19 cellular contexts compared by ENCODE assay signal in the genomic region with DNA sequence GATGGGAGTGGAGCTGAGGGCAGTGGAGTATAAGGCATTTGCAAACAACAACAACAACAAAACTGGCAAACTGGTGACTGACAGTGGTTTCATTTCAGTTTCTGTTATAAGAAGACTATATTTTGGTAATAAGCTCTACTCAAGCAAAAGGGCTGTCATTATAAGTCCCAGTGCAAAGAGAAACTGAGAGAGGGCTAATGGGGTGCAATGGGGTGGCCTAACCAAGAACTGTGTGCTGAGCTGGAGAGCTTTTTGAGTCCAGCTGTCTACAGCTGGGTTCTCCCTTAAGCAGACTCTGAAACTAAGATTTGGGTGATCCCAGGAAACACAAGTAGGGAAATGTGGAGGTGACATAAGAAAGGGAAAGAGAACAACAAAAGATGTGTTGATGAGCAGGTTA.
"Had no signal": no experiment of that assay in that cellular context is flagged by ENCODE, and none has a peak within 500 bp of the region (broad histone marks: within the 10 kb centered on the region; RNA-seq: fewer than 3 reads in every experiment).

No MANE protein-coding gene starts in this region.

- H3K36me3 ChIP-seq: MG63, SJSA1 had no signal

- H3K4me3 ChIP-seq: K562, MG63, SJSA1, SK-N-MC had no signal

- H3K27me3 ChIP-seq: MG63, SJSA1 had no signal

- ATAC-seq: K562 had no signal

- H3K4me1 ChIP-seq: SJSA1 had no signal

- DNase-seq: MG63, NCI-H1092 treated with DMSO at 0.1 percent for 48 hours, NCI-H1436, NCI-H187, NCI-H2029, NCI-H2081 treated with DMSO at 0.1 percent for 48 hours, NCI-H2171, NCI-H226, NCI-H446, NCI-H510A, NCI-H524 treated with DMSO at 0.1 percent for 48 hours, Right ventricle myocardium superior, RPMI8226, SIG-M5, T-helper 2 cell had no signal

- H3K27ac ChIP-seq: HL-60, SJSA1, SK-N-MC had no signal
